Comparison of ENCODE assay signal across 1 cellular context in the genomic region with DNA sequence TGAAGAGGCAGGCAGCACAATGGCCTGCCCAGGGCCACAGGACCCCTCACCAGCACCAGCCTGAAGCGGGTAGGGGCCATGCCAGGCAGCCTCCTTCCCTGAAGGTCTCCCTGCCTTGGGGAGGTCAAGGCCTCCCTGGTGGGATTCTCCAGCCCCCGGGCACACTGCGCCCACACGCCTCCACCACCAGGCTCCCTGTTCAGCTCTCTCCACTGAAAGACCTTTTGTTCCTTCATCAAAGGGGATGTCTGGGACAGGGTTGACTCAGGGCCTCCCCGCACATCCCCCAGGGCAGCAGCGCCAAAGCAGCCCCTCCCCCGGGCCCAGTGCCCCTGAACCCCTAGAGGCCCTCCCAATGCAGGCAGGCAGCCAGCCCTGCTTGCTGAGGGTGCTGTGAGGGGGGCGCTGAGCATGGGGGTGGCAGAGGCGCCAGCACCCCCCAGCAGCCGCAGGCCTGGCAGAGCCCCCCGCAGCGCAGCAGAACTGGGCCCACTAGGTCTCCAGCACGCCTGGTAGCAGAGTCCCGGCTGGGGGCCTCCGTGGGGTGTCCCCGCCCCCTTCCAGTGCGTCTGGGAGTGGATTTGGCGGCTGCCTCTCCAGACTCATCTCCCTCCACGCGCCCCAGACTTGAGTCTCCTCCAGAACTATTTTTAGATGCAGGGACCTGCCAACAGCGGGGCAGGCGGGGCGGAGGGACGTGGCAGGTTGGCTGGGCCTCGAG.
A peak's percentile ranks its signal among the peaks of the same experiment; 100 is the strongest.
TF ChIP-seq lines count a peak whose summit lies in the region.

No MANE protein-coding gene starts in this region.

TF ChIP-seq in HepG2, 621 proteins besides CTCF, POLR2A, EP300 and RAD21 (continued from another document and continues in another):
- TF ChIP-seq, protein P1, sequence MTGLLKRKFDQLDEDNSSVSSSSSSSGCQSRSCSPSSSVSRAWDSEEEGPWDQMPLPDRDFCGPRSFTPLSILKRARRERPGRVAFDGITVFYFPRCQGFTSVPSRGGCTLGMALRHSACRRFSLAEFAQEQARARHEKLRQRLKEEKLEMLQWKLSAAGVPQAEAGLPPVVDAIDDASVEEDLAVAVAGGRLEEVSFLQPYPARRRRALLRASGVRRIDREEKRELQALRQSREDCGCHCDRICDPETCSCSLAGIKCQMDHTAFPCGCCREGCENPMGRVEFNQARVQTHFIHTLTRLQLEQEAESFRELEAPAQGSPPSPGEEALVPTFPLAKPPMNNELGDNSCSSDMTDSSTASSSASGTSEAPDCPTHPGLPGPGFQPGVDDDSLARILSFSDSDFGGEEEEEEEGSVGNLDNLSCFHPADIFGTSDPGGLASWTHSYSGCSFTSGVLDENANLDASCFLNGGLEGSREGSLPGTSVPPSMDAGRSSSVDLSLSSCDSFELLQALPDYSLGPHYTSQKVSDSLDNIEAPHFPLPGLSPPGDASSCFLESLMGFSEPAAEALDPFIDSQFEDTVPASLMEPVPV (CRISPR knock-in tag; IDR thresholded peaks at IDR 0.05) = peak; percentile 88; the same call in 1 of the 2 replicates
- TF ChIP-seq SIX4 (CRISPR knock-in tag; IDR thresholded peaks at IDR 0.05) = peak; percentile 67; the same call in 1 of the 2 replicates
- peak; percentile 47; the same call in 1 of the 2 replicates for TF ChIP-seq ZNF552 (CRISPR knock-in tag; IDR thresholded peaks at IDR 0.05; ENCODE audit: borderline replicate concordance)
- TF ChIP-seq, protein P2, sequence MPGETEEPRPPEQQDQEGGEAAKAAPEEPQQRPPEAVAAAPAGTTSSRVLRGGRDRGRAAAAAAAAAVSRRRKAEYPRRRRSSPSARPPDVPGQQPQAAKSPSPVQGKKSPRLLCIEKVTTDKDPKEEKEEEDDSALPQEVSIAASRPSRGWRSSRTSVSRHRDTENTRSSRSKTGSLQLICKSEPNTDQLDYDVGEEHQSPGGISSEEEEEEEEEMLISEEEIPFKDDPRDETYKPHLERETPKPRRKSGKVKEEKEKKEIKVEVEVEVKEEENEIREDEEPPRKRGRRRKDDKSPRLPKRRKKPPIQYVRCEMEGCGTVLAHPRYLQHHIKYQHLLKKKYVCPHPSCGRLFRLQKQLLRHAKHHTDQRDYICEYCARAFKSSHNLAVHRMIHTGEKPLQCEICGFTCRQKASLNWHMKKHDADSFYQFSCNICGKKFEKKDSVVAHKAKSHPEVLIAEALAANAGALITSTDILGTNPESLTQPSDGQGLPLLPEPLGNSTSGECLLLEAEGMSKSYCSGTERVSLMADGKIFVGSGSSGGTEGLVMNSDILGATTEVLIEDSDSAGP (CRISPR knock-in tag; IDR thresholded peaks at IDR 0.05; ENCODE audit: borderline replicate concordance) = peak; percentile 40; the same call in 1 of the 2 replicates
- TF ChIP-seq, protein P3, sequence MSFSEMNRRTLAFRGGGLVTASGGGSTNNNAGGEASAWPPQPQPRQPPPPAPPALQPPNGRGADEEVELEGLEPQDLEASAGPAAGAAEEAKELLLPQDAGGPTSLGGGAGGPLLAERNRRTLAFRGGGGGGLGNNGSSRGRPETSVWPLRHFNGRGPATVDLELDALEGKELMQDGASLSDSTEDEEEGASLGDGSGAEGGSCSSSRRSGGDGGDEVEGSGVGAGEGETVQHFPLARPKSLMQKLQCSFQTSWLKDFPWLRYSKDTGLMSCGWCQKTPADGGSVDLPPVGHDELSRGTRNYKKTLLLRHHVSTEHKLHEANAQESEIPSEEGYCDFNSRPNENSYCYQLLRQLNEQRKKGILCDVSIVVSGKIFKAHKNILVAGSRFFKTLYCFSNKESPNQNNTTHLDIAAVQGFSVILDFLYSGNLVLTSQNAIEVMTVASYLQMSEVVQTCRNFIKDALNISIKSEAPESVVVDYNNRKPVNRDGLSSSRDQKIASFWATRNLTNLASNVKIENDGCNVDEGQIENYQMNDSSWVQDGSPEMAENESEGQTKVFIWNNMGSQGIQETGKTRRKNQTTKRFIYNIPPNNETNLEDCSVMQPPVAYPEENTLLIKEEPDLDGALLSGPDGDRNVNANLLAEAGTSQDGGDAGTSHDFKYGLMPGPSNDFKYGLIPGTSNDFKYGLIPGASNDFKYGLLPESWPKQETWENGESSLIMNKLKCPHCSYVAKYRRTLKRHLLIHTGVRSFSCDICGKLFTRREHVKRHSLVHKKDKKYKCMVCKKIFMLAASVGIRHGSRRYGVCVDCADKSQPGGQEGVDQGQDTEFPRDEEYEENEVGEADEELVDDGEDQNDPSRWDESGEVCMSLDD (CRISPR knock-in tag; IDR thresholded peaks at IDR 0.05; ENCODE audit: borderline replicate concordance) = peak; percentile 94; the same call in 1 of the 2 replicates
- peak; percentile 50; the same call in 1 of the 2 replicates for TF ChIP-seq POGZ (CRISPR knock-in tag; IDR thresholded peaks at IDR 0.05)
- TF ChIP-seq, protein P4, sequence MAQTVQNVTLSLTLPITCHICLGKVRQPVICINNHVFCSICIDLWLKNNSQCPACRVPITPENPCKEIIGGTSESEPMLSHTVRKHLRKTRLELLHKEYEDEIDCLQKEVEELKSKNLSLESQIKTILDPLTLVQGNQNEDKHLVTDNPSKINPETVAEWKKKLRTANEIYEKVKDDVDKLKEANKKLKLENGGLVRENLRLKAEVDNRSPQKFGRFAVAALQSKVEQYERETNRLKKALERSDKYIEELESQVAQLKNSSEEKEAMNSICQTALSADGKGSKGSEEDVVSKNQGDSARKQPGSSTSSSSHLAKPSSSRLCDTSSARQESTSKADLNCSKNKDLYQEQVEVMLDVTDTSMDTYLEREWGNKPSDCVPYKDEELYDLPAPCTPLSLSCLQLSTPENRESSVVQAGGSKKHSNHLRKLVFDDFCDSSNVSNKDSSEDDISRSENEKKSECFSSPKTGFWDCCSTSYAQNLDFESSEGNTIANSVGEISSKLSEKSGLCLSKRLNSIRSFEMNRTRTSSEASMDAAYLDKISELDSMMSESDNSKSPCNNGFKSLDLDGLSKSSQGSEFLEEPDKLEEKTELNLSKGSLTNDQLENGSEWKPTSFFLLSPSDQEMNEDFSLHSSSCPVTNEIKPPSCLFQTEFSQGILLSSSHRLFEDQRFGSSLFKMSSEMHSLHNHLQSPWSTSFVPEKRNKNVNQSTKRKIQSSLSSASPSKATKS (CRISPR knock-in tag; IDR thresholded peaks at IDR 0.05) = no peak
- 0 out of 2 replicates have a peak, but pooled peaks have one; percentile 22 for TF ChIP-seq GATAD1 (CRISPR knock-in tag; IDR thresholded peaks at IDR 0.05)
- peak; percentile 83 for TF ChIP-seq RBFOX2 (IDR thresholded peaks at IDR 0.05; ENCODE audit: low read depth, low read length)
- TF ChIP-seq ZFP62 (CRISPR knock-in tag; IDR thresholded peaks at IDR 0.05) = no peak
- TF ChIP-seq, protein P5, sequence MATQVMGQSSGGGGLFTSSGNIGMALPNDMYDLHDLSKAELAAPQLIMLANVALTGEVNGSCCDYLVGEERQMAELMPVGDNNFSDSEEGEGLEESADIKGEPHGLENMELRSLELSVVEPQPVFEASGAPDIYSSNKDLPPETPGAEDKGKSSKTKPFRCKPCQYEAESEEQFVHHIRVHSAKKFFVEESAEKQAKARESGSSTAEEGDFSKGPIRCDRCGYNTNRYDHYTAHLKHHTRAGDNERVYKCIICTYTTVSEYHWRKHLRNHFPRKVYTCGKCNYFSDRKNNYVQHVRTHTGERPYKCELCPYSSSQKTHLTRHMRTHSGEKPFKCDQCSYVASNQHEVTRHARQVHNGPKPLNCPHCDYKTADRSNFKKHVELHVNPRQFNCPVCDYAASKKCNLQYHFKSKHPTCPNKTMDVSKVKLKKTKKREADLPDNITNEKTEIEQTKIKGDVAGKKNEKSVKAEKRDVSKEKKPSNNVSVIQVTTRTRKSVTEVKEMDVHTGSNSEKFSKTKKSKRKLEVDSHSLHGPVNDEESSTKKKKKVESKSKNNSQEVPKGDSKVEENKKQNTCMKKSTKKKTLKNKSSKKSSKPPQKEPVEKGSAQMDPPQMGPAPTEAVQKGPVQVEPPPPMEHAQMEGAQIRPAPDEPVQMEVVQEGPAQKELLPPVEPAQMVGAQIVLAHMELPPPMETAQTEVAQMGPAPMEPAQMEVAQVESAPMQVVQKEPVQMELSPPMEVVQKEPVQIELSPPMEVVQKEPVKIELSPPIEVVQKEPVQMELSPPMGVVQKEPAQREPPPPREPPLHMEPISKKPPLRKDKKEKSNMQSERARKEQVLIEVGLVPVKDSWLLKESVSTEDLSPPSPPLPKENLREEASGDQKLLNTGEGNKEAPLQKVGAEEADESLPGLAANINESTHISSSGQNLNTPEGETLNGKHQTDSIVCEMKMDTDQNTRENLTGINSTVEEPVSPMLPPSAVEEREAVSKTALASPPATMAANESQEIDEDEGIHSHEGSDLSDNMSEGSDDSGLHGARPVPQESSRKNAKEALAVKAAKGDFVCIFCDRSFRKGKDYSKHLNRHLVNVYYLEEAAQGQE (IDR thresholded peaks at IDR 0.05; ENCODE audit: borderline replicate concordance in 1 of 2, low read depth in 1 of 2, low read length in 2 of 2) = 0 out of 4 replicates have a peak, but pooled peaks of 1 of the 2 experiments have one; percentile 8
- peak; percentile 91 for TF ChIP-seq RXRA (CRISPR knock-in tag; IDR thresholded peaks at IDR 0.05)
- TF ChIP-seq ZNF333 (CRISPR knock-in tag; IDR thresholded peaks at IDR 0.05; ENCODE audit: borderline replicate concordance) = 0 out of 2 replicates have a peak, but pooled peaks have one; percentile 21
- 0 out of 2 replicates have a peak, but pooled peaks have one; percentile 42 for TF ChIP-seq ZMAT3 (CRISPR knock-in tag; conservative IDR thresholded peaks at IDR 0.05)
- TF ChIP-seq, protein P6, sequence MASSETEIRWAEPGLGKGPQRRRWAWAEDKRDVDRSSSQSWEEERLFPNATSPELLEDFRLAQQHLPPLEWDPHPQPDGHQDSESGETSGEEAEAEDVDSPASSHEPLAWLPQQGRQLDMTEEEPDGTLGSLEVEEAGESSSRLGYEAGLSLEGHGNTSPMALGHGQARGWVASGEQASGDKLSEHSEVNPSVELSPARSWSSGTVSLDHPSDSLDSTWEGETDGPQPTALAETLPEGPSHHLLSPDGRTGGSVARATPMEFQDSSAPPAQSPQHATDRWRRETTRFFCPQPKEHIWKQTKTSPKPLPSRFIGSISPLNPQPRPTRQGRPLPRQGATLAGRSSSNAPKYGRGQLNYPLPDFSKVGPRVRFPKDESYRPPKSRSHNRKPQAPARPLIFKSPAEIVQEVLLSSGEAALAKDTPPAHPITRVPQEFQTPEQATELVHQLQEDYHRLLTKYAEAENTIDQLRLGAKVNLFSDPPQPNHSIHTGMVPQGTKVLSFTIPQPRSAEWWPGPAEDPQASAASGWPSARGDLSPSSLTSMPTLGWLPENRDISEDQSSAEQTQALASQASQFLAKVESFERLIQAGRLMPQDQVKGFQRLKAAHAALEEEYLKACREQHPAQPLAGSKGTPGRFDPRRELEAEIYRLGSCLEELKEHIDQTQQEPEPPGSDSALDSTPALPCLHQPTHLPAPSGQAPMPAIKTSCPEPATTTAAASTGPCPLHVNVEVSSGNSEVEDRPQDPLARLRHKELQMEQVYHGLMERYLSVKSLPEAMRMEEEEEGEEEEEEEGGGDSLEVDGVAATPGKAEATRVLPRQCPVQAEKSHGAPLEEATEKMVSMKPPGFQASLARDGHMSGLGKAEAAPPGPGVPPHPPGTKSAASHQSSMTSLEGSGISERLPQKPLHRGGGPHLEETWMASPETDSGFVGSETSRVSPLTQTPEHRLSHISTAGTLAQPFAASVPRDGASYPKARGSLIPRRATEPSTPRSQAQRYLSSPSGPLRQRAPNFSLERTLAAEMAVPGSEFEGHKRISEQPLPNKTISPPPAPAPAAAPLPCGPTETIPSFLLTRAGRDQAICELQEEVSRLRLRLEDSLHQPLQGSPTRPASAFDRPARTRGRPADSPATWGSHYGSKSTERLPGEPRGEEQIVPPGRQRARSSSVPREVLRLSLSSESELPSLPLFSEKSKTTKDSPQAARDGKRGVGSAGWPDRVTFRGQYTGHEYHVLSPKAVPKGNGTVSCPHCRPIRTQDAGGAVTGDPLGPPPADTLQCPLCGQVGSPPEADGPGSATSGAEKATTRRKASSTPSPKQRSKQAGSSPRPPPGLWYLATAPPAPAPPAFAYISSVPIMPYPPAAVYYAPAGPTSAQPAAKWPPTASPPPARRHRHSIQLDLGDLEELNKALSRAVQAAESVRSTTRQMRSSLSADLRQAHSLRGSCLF (CRISPR knock-in tag; IDR thresholded peaks at IDR 0.05; ENCODE audit: borderline replicate concordance) = no peak
- no peak for TF ChIP-seq MXD4 (CRISPR knock-in tag; IDR thresholded peaks at IDR 0.05)
- no peak for TF ChIP-seq ZNF292 (CRISPR knock-in tag; IDR thresholded peaks at IDR 0.05; ENCODE audit: borderline replicate concordance, low read depth)
- TF ChIP-seq, protein P7, sequence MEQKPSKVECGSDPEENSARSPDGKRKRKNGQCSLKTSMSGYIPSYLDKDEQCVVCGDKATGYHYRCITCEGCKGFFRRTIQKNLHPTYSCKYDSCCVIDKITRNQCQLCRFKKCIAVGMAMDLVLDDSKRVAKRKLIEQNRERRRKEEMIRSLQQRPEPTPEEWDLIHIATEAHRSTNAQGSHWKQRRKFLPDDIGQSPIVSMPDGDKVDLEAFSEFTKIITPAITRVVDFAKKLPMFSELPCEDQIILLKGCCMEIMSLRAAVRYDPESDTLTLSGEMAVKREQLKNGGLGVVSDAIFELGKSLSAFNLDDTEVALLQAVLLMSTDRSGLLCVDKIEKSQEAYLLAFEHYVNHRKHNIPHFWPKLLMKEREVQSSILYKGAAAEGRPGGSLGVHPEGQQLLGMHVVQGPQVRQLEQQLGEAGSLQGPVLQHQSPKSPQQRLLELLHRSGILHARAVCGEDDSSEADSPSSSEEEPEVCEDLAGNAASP (CRISPR knock-in tag; IDR thresholded peaks at IDR 0.05; ENCODE audit: borderline replicate concordance) = peak; percentile 70; the same call in 1 of the 2 replicates
- TF ChIP-seq FOXA3 (CRISPR knock-in tag; IDR thresholded peaks at IDR 0.05) = peak; percentile 65
- TF ChIP-seq, protein P8, sequence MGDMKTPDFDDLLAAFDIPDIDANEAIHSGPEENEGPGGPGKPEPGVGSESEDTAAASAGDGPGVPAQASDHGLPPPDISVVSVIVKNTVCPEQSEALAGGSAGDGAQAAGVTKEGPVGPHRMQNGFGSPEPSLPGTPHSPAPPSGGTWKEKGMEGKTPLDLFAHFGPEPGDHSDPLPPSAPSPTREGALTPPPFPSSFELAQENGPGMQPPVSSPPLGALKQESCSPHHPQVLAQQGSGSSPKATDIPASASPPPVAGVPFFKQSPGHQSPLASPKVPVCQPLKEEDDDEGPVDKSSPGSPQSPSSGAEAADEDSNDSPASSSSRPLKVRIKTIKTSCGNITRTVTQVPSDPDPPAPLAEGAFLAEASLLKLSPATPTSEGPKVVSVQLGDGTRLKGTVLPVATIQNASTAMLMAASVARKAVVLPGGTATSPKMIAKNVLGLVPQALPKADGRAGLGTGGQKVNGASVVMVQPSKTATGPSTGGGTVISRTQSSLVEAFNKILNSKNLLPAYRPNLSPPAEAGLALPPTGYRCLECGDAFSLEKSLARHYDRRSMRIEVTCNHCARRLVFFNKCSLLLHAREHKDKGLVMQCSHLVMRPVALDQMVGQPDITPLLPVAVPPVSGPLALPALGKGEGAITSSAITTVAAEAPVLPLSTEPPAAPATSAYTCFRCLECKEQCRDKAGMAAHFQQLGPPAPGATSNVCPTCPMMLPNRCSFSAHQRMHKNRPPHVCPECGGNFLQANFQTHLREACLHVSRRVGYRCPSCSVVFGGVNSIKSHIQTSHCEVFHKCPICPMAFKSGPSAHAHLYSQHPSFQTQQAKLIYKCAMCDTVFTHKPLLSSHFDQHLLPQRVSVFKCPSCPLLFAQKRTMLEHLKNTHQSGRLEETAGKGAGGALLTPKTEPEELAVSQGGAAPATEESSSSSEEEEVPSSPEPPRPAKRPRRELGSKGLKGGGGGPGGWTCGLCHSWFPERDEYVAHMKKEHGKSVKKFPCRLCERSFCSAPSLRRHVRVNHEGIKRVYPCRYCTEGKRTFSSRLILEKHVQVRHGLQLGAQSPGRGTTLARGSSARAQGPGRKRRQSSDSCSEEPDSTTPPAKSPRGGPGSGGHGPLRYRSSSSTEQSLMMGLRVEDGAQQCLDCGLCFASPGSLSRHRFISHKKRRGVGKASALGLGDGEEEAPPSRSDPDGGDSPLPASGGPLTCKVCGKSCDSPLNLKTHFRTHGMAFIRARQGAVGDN (CRISPR knock-in tag; IDR thresholded peaks at IDR 0.05) = peak; percentile 90
- peak; percentile 74; the same call in 1 of the 2 replicates for TF ChIP-seq ETV5 (CRISPR knock-in tag; IDR thresholded peaks at IDR 0.05; ENCODE audit: borderline replicate concordance)
